ENCODE assay signal across 11 cellular contexts in the genomic region with DNA sequence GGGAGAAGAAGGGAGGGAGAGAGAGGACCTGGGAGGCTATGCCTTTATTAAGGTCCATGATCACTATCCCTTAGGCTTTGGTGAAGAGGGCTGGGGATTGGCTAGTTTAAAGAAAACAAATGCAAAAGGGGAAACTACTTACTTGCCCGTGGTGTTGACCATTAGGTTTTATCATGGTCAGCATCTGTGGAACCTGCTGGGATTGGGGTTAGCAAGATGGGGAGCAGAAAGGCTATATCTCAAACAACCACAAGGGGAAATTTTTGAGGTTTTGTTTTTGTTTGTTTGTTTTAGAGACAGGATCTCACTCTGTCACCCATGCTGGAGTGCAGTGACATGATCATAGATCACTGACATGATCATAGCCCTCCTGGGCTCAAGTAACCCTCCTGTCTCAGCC. TPM values are rescaled to one million over a fixed set of nuclear protein-coding genes. Genes with fewer than 3 reads are reported as not detected.
DNase-seq lines count a peak whose midpoint lies in the region; ATAC-seq and TF ChIP-seq lines count a peak whose summit lies in the region.
"Had no signal": no experiment of that assay in that cellular context is flagged by ENCODE, and none has a peak within 500 bp of the region (broad histone marks: within the 10 kb centered on the region; RNA-seq: fewer than 3 reads in every experiment).

No MANE protein-coding gene starts in this region.

- H3K27ac ChIP-seq in foreskin keratinocyte = no peak overlapping the region
- H3K27ac ChIP-seq: heart left ventricle had no signal

- H3K27me3 ChIP-seq in foreskin keratinocyte = no peaks in the 10 kb centered on the region

- peak; percentile 73 for ATAC-seq in GM21619 (IDR thresholded peaks at IDR 0.05; ENCODE audit: unreplicated experiment)
- no peak for ATAC-seq in foreskin keratinocyte

- peaks cover 9% of the 10 kb centered on the region for H3K4me1 ChIP-seq in foreskin keratinocyte

- peak; percentile 30 for DNase-seq in GM12865 (ENCODE audit: low read depth)
- DNase-seq in M059J (ENCODE audit: low read depth) = peak; percentile 52
- no peak for DNase-seq in foreskin keratinocyte
- no peak for DNase-seq in stimulated activated naive CD4-positive, alpha-beta T cell (lab: John Stamatoyannopoulos, UW)
- DNase-seq in stimulated activated CD8-positive, alpha-beta memory T cell treated with anti-CD3 and anti-CD28 coated beads, Interleukin-4, amount 100 ng/mL, for 48 hours = no peak
- no peak for DNase-seq in nucleus accumbens (lab: John Stamatoyannopoulos, UW)
- no peak for DNase-seq in NCI-H1930 (lab: John Stamatoyannopoulos, UW)
- DNase-seq: activated CD4-positive, alpha-beta memory T cell treated with anti-CD3 and anti-CD28 coated beads, Interleukin-2, amount 10 ng/mL, durations not matched to agents 7 days and 5 days; heart left ventricle; KBM-7 had no signal

- TF ChIP-seq CTCF in GM12865 (IDR thresholded peaks at IDR 0.05; ENCODE audit: insufficient read depth, low read depth, low read length, missing control alignments) (peak; percentile 16), foreskin keratinocyte (conservative IDR thresholded peaks at IDR 0.05) (peak; percentile 13)

- no peak overlapping the region for H3K4me3 ChIP-seq in GM12865 (ENCODE audit: low read depth, low read length)
- H3K4me3 ChIP-seq: heart left ventricle had no signal

RNA-seq across cellular contexts. Expression of gene RAD23B, which starts 9.0 kb away (rescaled TPM):
- total RNA-seq in M059J (2014; rRNA removed; shearing (Covaris generic)) = 201 and 202 TPM in 2 replicates
- 115 and 122 TPM in 2 replicates for total RNA-seq in foreskin keratinocyte
- 55.9 and 66.6 TPM in 2 replicates for polyA plus RNA-seq in foreskin keratinocyte

Comparison
In these comparisons a context has a peak if more than half of its experiments do, and no peak if none do; other contexts are left out.
1. DNase-seq: peak in GM12865 (single experiment) and M059J (single experiment); none in foreskin keratinocyte (0 of 2), stimulated activated naive CD4-positive, alpha-beta T cell (0 of 6), stimulated activated CD8-positive, alpha-beta memory T cell treated with anti-CD3 and anti-CD28 coated beads, Interleukin-4, amount 100 ng/mL, for 48 hours (single experiment), nucleus accumbens (0 of 56) and NCI-H1930 (0 of 2).